In genomic region chr10:130441041-130441440, GRCh38 we compare ENCODE assay signal across 25 cellular contexts.
"Had no signal": no experiment of that assay in that cellular context is flagged by ENCODE, and none has a peak within 500 bp of the region (broad histone marks: within the 10 kb centered on the region; RNA-seq: fewer than 3 reads in every experiment).

No MANE protein-coding gene starts in this region.

- H3K27me3 ChIP-seq: esophagus squamous epithelium, ovary, thyroid gland had no signal

- DNase-seq: effector CD8-positive, alpha-beta T cell; esophagus squamous epithelium; foreskin melanocyte; glutamatergic neuron; hypothalamus; immature natural killer cell; kidney glomerular epithelial cell; left colon; left ventricle myocardium superior; lower lobe of right lung; nephron progenitor cell; nucleus accumbens; ovary; posterior cingulate gyrus; psoas muscle; right lobe of liver; small intestine; stimulated activated CD4-positive, alpha-beta T cell treated with anti-CD3 and anti-CD28 coated beads, Interleukin-15, amount 100 ng/mL, for 24 hours; stimulated activated CD4-positive, alpha-beta T cell treated with anti-CD3 and anti-CD28 coated beads, Interleukin-2, amount 100 ng/mL, for 48 hours; stimulated activated naive CD4-positive, alpha-beta T cell; stimulated activated naive CD8-positive, alpha-beta T cell treated with anti-CD3 and anti-CD28 coated beads, Interleukin-15, amount 100 ng/mL, for 72 hours; thyroid gland; trophoblast cell had no signal

- H3K4me3 ChIP-seq: esophagus squamous epithelium, lower lobe of right lung, ovary, psoas muscle, right lobe of liver, thyroid gland had no signal

- H3K4me1 Mint-ChIP-seq: immature natural killer cell; naive thymus-derived CD8-positive, alpha-beta T cell; stimulated activated naive CD8-positive, alpha-beta T cell treated with anti-CD3 and anti-CD28 coated beads, Interleukin-15, amount 100 ng/mL, for 72 hours had no signal

- H3K27ac Mint-ChIP-seq: dendritic cell treated with granulocyte-macrophage colony-stimulating factor and Interleukin-4, amounts not matched to agents 40 ng/mL and 50 ng/mL, for 4 days; immature natural killer cell; naive thymus-derived CD8-positive, alpha-beta T cell; nephron progenitor cell; stimulated activated naive CD8-positive, alpha-beta T cell treated with anti-CD3 and anti-CD28 coated beads, Interleukin-15, amount 100 ng/mL, for 72 hours had no signal

- H3K9me3 Mint-ChIP-seq: dendritic cell treated with granulocyte-macrophage colony-stimulating factor and Interleukin-4, amounts not matched to agents 40 ng/mL and 50 ng/mL, for 4 days; immature natural killer cell had no signal

- H3K9me3 ChIP-seq: esophagus squamous epithelium, lower lobe of right lung, ovary, psoas muscle, right lobe of liver, thyroid gland had no signal

- H3K4me3 Mint-ChIP-seq: dendritic cell treated with granulocyte-macrophage colony-stimulating factor and Interleukin-4, amounts not matched to agents 40 ng/mL and 50 ng/mL, for 4 days; immature natural killer cell; naive thymus-derived CD8-positive, alpha-beta T cell; nephron progenitor cell; stimulated activated naive CD8-positive, alpha-beta T cell treated with anti-CD3 and anti-CD28 coated beads, Interleukin-15, amount 100 ng/mL, for 72 hours had no signal

- H3K36me3 Mint-ChIP-seq: immature natural killer cell; naive thymus-derived CD8-positive, alpha-beta T cell had no signal

- H3K36me3 ChIP-seq: esophagus squamous epithelium, lower lobe of right lung, ovary, right lobe of liver, thyroid gland had no signal

- H3K4me1 ChIP-seq: esophagus squamous epithelium, lower lobe of right lung, psoas muscle, right lobe of liver, thyroid gland had no signal

- H3K27ac ChIP-seq: esophagus squamous epithelium, lower lobe of right lung, ovary, psoas muscle, right lobe of liver, thyroid gland had no signal

- H3K27me3 Mint-ChIP-seq: dendritic cell treated with granulocyte-macrophage colony-stimulating factor and Interleukin-4, amounts not matched to agents 40 ng/mL and 50 ng/mL, for 4 days; stimulated activated naive CD8-positive, alpha-beta T cell treated with anti-CD3 and anti-CD28 coated beads, Interleukin-15, amount 100 ng/mL, for 72 hours had no signal
